Comparison of ENCODE assay signal across 8 cellular contexts in genomic region chr20:50929299-50930138, GRCh38. TPM values are rescaled to one million over a fixed set of nuclear protein-coding genes. Genes with fewer than 3 reads are reported as not detected.
DNase-seq lines count a peak whose midpoint lies in the region; ATAC-seq, FAIRE-seq and TF ChIP-seq lines count a peak whose summit lies in the region.

No MANE protein-coding gene starts in this region.

- H3K36me3 Mint-ChIP-seq in T-helper 17 cell (ENCODE audit: low read depth) (peaks cover 9% of the 10 kb centered on the region), astrocyte (ENCODE audit: low read depth, unreplicated experiment) (peaks cover 9% of the 10 kb centered on the region)

- peaks cover 52% of the 10 kb centered on the region for H4K20me1 ChIP-seq in astrocyte (ENCODE audit: insufficient read depth, low read length)
- H4K20me1 ChIP-seq in hepatocyte (ENCODE audit: insufficient read depth, poor library complexity, severe bottlenecking): peaks cover 54% of the 10 kb centered on the region

- H3K9me2 ChIP-seq in hepatocyte (replicated peaks; ENCODE audit: insufficient read depth): no peaks in the 10 kb centered on the region

- H3K4me1 Mint-ChIP-seq in T-helper 17 cell: peaks cover 40% of the 10 kb centered on the region
- H3K4me1 Mint-ChIP-seq in astrocyte (ENCODE audit: low read depth, unreplicated experiment): peaks cover 24% of the 10 kb centered on the region

- peak; percentile 90 for FAIRE-seq in GM12891 (lab: Jason Lieb, UNC)
- no peak for FAIRE-seq in astrocyte (lab: Jason Lieb, UNC)

- H3K27ac ChIP-seq in astrocyte (ENCODE audit: low read depth, low read length) (peak overlapping the region; percentile 53), hepatocyte (peak overlapping the region; percentile 83)

- H3K27ac Mint-ChIP-seq in T-helper 17 cell: peak overlapping the region; percentile 99
- peak overlapping the region; percentile 98 for H3K27ac Mint-ChIP-seq in astrocyte (ENCODE audit: unreplicated experiment)

- TF ChIP-seq POLR2A in GM12891 (IDR thresholded peaks at IDR 0.05; ENCODE audit: low read depth, low read length): peak; percentile 55

- H3K4me3 ChIP-seq in astrocyte (ENCODE audit: insufficient read depth, low read depth, low read length): peak overlapping the region; percentile 89
- peak overlapping the region; percentile 48 for H3K4me3 ChIP-seq in hepatocyte

- TF ChIP-seq CTCF in astrocyte (IDR thresholded peaks at IDR 0.05; ENCODE audit: insufficient read depth, low read depth, low read length): peak; percentile 99
- peak; percentile 97 for TF ChIP-seq CTCF in hepatocyte (IDR thresholded peaks at IDR 0.05; ENCODE audit: poor library complexity)

- H3K27me3 ChIP-seq in astrocyte (ENCODE audit: insufficient read depth, low read length) (no peaks in the 10 kb centered on the region), hepatocyte (no peaks in the 10 kb centered on the region)

- H3K4me3 Mint-ChIP-seq in T-helper 17 cell (peak overlapping the region; percentile 98), astrocyte (ENCODE audit: unreplicated experiment) (peak overlapping the region; percentile 98)

- peak; percentile 64 for ATAC-seq in HG02885 (IDR thresholded peaks at IDR 0.05; ENCODE audit: poor library complexity, unreplicated experiment)
- peak; percentile 74 for ATAC-seq in T-helper 17 cell

- H3K79me2 ChIP-seq in astrocyte (ENCODE audit: insufficient read depth, low read length): peaks cover 64% of the 10 kb centered on the region
- peaks cover 60% of the 10 kb centered on the region for H3K79me2 ChIP-seq in hepatocyte

- H3K4me2 ChIP-seq in astrocyte (ENCODE audit: low read length): peak overlapping the region; percentile 92
- H3K4me2 ChIP-seq in hepatocyte: peak overlapping the region; percentile 96

- no peaks in the 10 kb centered on the region for H3K9me3 Mint-ChIP-seq in astrocyte (ENCODE audit: unreplicated experiment)

- H2AFZ ChIP-seq in astrocyte (ENCODE audit: low read depth, low read length) (no peak overlapping the region), hepatocyte (no peak overlapping the region)

- peaks cover 21% of the 10 kb centered on the region for H3K4me1 ChIP-seq in astrocyte (ENCODE audit: insufficient read depth, low read length)
- H3K4me1 ChIP-seq in hepatocyte (ENCODE audit: insufficient read depth): peaks cover 31% of the 10 kb centered on the region

- H3K9me3 ChIP-seq in T-helper 17 cell (ENCODE audit: control insufficient read depth, low read length, poor library complexity, severe bottlenecking) (no peaks in the 10 kb centered on the region), astrocyte (ENCODE audit: insufficient read depth, low read depth, low read length) (no peaks in the 10 kb centered on the region), hepatocyte (ENCODE audit: low read depth) (no peaks in the 10 kb centered on the region)

- WGBS in hepatocyte (ENCODE audit: low lambda C conversion rate, missing lambda C conversion rate): 10% methylated on average over 13 of the region's 13 CpGs

- H3K36me3 ChIP-seq in astrocyte (ENCODE audit: insufficient read depth, low read length) (peaks cover 40% of the 10 kb centered on the region), hepatocyte (replicated peaks; ENCODE audit: insufficient read depth, low read depth) (no peaks in the 10 kb centered on the region)

- DNase-seq in GM12891 (ENCODE audit: insufficient read length, low spot score): peak; percentile 46
- DNase-seq in NCI-H1694 (lab: John Stamatoyannopoulos, UW): peak; percentile 89
- peak; percentile 75 to 90 (median 81) for DNase-seq in T-helper 17 cell
- peak; percentile 88 for DNase-seq in astrocyte (ENCODE audit: low read depth)
- DNase-seq in hepatocyte (ENCODE audit: low spot score): peak; percentile 98
- DNase-seq in renal cortical epithelial cell (ENCODE audit: low read depth): peak; percentile 92
- DNase-seq in OCI-M2 (lab: John Stamatoyannopoulos, UW; ENCODE audit: unreplicated experiment): no peak

- no peaks in the 10 kb centered on the region for H3K27me3 Mint-ChIP-seq in T-helper 17 cell
- H3K27me3 Mint-ChIP-seq in astrocyte (ENCODE audit: low read depth, unreplicated experiment): no peaks in the 10 kb centered on the region

- H3K9ac ChIP-seq in astrocyte (ENCODE audit: low read length): peak overlapping the region; percentile 82

TF ChIP-seq in GM12891, 5 proteins besides CTCF, POLR2A, EP300 and RAD21:
- TF ChIP-seq POLR2AphosphoS5 (IDR thresholded peaks at IDR 0.05; ENCODE audit: low read depth, low read length): peak; percentile 58; the same call in 1 of the 2 replicates
- peak; percentile 43 for TF ChIP-seq PAX5 (IDR thresholded peaks at IDR 0.05; ENCODE audit: insufficient read depth, low read length, severe bottlenecking)
- peak; percentile 41 for TF ChIP-seq SPI1 (IDR thresholded peaks at IDR 0.05; ENCODE audit: low read depth, low read length)
- peak; percentile 63; the same call in 1 of the 2 replicates for TF ChIP-seq TAF1 (IDR thresholded peaks at IDR 0.05; ENCODE audit: low read depth, low read length)
- peak; percentile 82; the same call in 1 of the 2 replicates for TF ChIP-seq POU2F2 (IDR thresholded peaks at IDR 0.05; ENCODE audit: low read depth, low read length)

RNA-seq across cellular contexts. Expression of gene ADNP, which starts 1.7 kb away (rescaled TPM):
- 20.3 TPM for polyA plus RNA-seq in GM12891 (2012; ENCODE audit: low read depth, missing spikeins)
- total RNA-seq in T-helper 17 cell: 10 to 100 TPM; 54.8 to 59.7 TPM
- 63.9 and 72.1 TPM in 2 replicates for total RNA-seq in astrocyte
- total RNA-seq in hepatocyte: 43.7 and 44.3 TPM in 2 replicates
- polyA plus RNA-seq in hepatocyte: 12.5 and 13.1 TPM in 2 replicates
- 27.1 and 86.6 TPM in 2 replicates for total RNA-seq in renal cortical epithelial cell

RNA-seq across cellular contexts. Expression of gene DPM1, which starts 28.8 kb away (rescaled TPM):
- polyA plus RNA-seq in GM12891 (2012; ENCODE audit: low read depth, missing spikeins): 54.4 TPM
- total RNA-seq in T-helper 17 cell: 10 to 100 TPM; 25.9 to 34.1 TPM
- 57.9 and 63.4 TPM in 2 replicates for total RNA-seq in astrocyte
- 84.3 and 85.0 TPM in 2 replicates for total RNA-seq in hepatocyte
- 72.9 and 77.8 TPM in 2 replicates for polyA plus RNA-seq in hepatocyte
- total RNA-seq in renal cortical epithelial cell: 79.2 and 132 TPM in 2 replicates

RNA-seq across cellular contexts. Expression of gene MOCS3, which starts 29.1 kb away (rescaled TPM):
- 1.6 TPM for polyA plus RNA-seq in GM12891 (2012; ENCODE audit: low read depth, missing spikeins)
- 1 to 10 TPM; 3.2 to 3.8 TPM for total RNA-seq in T-helper 17 cell
- total RNA-seq in astrocyte: 5.8 and 6.3 TPM in 2 replicates
- 7.7 and 8.6 TPM in 2 replicates for total RNA-seq in hepatocyte
- polyA plus RNA-seq in hepatocyte: 4.0 and 5.5 TPM in 2 replicates
- 9.8 and 13.7 TPM in 2 replicates for total RNA-seq in renal cortical epithelial cell
